ENCODE assay signal across 17 cellular contexts in the genomic region with DNA sequence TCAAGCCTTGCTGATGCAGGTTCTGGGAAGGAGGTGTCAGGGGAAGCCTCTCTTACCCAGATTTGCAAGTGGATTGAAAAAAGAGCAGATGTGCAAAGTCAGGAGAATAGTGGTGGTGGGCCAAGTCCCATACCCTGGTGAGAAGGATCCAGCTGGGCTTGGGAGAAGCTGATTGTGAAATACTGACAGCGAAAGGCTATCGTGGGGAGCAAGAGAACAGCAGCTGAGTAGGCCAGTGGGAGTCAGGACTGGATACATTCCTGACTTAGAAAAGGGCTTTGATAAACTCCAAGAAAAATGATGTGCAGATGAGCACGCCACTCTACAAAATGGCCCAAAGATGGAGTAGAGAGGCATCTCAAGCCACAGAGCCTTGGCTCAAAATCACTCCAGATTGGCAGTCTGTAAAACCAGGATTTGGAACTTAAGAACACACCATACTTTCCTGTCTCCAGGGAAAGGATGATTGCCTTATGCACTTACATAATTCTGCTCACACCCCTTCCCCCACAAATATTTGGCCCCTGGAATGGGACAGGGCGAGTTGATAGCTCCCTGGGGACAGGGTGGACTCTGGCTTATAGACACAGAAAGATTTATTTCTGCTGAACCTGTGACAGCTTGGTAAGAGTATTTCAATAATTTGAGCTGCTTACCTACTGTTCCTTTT.
"Had no signal": no experiment of that assay in that cellular context is flagged by ENCODE, and none has a peak within 500 bp of the region (broad histone marks: within the 10 kb centered on the region; RNA-seq: fewer than 3 reads in every experiment).

No MANE protein-coding gene starts in this region.

- H3K9me3 ChIP-seq: ascending aorta had no signal

- DNase-seq: activated CD4-positive, alpha-beta T cell treated with anti-CD3 and anti-CD28 coated beads for 1 hour; activated CD8-positive, alpha-beta memory T cell treated with anti-CD3 and anti-CD28 coated beads for 24 hours; activated CD8-positive, alpha-beta memory T cell treated with anti-CD3 and anti-CD28 coated beads, Interleukin-2, amount 50 U/mL, for 48 hours; activated effector memory CD4-positive, alpha-beta T cell treated with Interleukin-2 at 50 U/mL for 16 hours; activated naive CD4-positive, alpha-beta T cell treated with anti-CD3 and anti-CD28 coated beads, Interleukin-2, amount 10 ng/mL, durations not matched to agents 7 days and 5 days; activated naive CD8-positive, alpha-beta T cell treated with anti-CD3 and anti-CD28 coated beads, Interleukin-2, amount 50 U/mL, for 24 hours; activated T-cell treated with anti-CD3 and anti-CD28 coated beads, Interleukin-2, amount 50 U/mL, for 48 hours; effector CD4-positive, alpha-beta T cell; hippocampal formation; left colon; occipital lobe; small intestine; stimulated activated CD4-positive, alpha-beta T cell treated with anti-CD3 and anti-CD28 coated beads, Interleukin-15, amount 100 ng/mL, for 24 hours; stimulated activated CD4-positive, alpha-beta T cell treated with anti-CD3 and anti-CD28 coated beads, Interleukin-2, amount 100 ng/mL, for 48 hours had no signal

- H3K27ac ChIP-seq: ascending aorta had no signal

- H3K27me3 ChIP-seq: ascending aorta had no signal

- H3K4me1 ChIP-seq: ascending aorta had no signal

- H3K27ac Mint-ChIP-seq: activated naive CD4-positive, alpha-beta T cell treated with anti-CD3 and anti-CD28 coated beads, Interleukin-2, amount 10 ng/mL, durations not matched to agents 7 days and 5 days; activated naive CD8-positive, alpha-beta T cell treated with anti-CD3 and anti-CD28 coated beads, Interleukin-2, amount 50 U/mL, for 24 hours; stimulated activated naive CD8-positive, alpha-beta T cell treated with anti-CD3 and anti-CD28 coated beads, Interleukin-15, Interleukin-2, amounts not matched to agents 100 ng/mL and 50 ng/mL, for 24 hours; type B pancreatic cell had no signal

- ATAC-seq: activated naive CD8-positive, alpha-beta T cell treated with anti-CD3 and anti-CD28 coated beads, Interleukin-2, amount 50 U/mL, for 24 hours; left colon had no signal

- H3K36me3 ChIP-seq: ascending aorta had no signal

- H3K4me3 ChIP-seq: ascending aorta had no signal

- H3K27me3 Mint-ChIP-seq: activated naive CD4-positive, alpha-beta T cell treated with anti-CD3 and anti-CD28 coated beads, Interleukin-2, amount 10 ng/mL, durations not matched to agents 7 days and 5 days; activated naive CD8-positive, alpha-beta T cell treated with anti-CD3 and anti-CD28 coated beads, Interleukin-2, amount 50 U/mL, for 24 hours; type B pancreatic cell had no signal

- H3K4me1 Mint-ChIP-seq: activated naive CD4-positive, alpha-beta T cell treated with anti-CD3 and anti-CD28 coated beads, Interleukin-2, amount 10 ng/mL, durations not matched to agents 7 days and 5 days; activated naive CD8-positive, alpha-beta T cell treated with anti-CD3 and anti-CD28 coated beads, Interleukin-2, amount 50 U/mL, for 24 hours had no signal

- H3K4me3 Mint-ChIP-seq: activated naive CD4-positive, alpha-beta T cell treated with anti-CD3 and anti-CD28 coated beads, Interleukin-2, amount 10 ng/mL, durations not matched to agents 7 days and 5 days; activated naive CD8-positive, alpha-beta T cell treated with anti-CD3 and anti-CD28 coated beads, Interleukin-2, amount 50 U/mL, for 24 hours; stimulated activated naive CD8-positive, alpha-beta T cell treated with anti-CD3 and anti-CD28 coated beads, Interleukin-15, Interleukin-2, amounts not matched to agents 100 ng/mL and 50 ng/mL, for 24 hours; type B pancreatic cell had no signal

- H3K36me3 Mint-ChIP-seq: activated naive CD4-positive, alpha-beta T cell treated with anti-CD3 and anti-CD28 coated beads, Interleukin-2, amount 10 ng/mL, durations not matched to agents 7 days and 5 days; type B pancreatic cell had no signal

- H3K9me3 Mint-ChIP-seq: activated naive CD4-positive, alpha-beta T cell treated with anti-CD3 and anti-CD28 coated beads, Interleukin-2, amount 10 ng/mL, durations not matched to agents 7 days and 5 days; activated naive CD8-positive, alpha-beta T cell treated with anti-CD3 and anti-CD28 coated beads, Interleukin-2, amount 50 U/mL, for 24 hours; stimulated activated naive CD8-positive, alpha-beta T cell treated with anti-CD3 and anti-CD28 coated beads, Interleukin-15, Interleukin-2, amounts not matched to agents 100 ng/mL and 50 ng/mL, for 24 hours; type B pancreatic cell had no signal
